Comparison of ENCODE assay signal across 7 cellular contexts in the genomic region with DNA sequence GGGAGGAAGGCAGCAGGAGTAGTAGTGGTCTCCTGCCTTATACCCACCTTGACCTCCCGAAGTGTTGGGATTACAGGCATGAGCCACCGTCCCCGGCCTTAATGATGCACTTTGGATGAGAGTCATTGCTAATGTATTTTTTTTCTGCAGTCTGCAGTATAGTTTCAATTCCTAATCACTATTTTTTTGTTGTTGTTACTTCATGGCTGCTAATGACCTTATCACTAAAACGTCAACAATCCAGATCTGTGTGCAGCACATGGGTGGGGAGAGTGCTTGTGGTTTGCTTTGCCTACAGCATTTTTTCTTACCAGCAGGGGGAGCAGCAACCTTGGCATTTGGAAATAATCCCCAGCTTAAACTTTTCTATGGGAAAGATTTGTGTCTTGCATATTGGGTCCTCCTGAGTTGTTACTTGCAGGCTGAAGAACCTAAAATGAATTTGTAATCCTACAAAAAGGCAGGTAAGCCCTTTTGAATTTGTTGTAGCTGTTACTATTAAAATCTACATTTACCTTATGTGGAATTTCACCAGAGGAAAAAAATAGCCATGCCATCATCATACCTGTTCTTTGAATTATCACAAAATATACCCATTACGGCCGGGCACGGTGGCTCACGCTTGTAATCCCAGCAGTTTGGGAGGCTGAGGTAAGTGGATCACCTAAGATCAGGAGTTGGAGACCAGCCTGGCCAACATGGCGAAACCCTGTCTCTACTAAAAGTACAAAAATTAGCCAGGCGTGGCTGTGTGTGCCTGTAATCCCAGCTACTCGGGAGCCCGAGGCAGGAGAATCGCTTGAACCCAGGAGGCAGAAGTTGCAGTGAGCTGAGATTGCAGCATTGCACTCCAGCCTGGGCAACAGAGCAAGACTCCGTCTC. TPM values are rescaled to one million over a fixed set of nuclear protein-coding genes. Genes with fewer than 3 reads are reported as not detected.
A peak's percentile ranks its signal among the peaks of the same experiment; 100 is the strongest.
DNase-seq lines count a peak whose midpoint lies in the region; FAIRE-seq and TF ChIP-seq lines count a peak whose summit lies in the region.

No MANE protein-coding gene starts in this region.

- peaks cover 13% of the 10 kb centered on the region for H3K4me1 Mint-ChIP-seq in HFFc6 (ENCODE audit: low read depth)

- no peak overlapping the region for H3K4me3 Mint-ChIP-seq in HFFc6

- FAIRE-seq in keratinocyte (lab: Jason Lieb, UNC) = no peak

- no peaks in the 10 kb centered on the region for H3K9me1 ChIP-seq in keratinocyte (ENCODE audit: control insufficient read depth, extremely low read depth, insufficient read depth, low read length)

- H4K20me1 ChIP-seq in keratinocyte (ENCODE audit: control insufficient read depth, extremely low read depth, insufficient read depth, low read length) = no peaks in the 10 kb centered on the region

- H3K79me2 ChIP-seq in keratinocyte (ENCODE audit: control insufficient read depth, insufficient read depth, low read length) = no peaks in the 10 kb centered on the region

- H2AFZ ChIP-seq in keratinocyte (ENCODE audit: control insufficient read depth, low read length) = no peak overlapping the region

- TF ChIP-seq CTCF in GM12872 (IDR thresholded peaks at IDR 0.05; ENCODE audit: insufficient read depth, low read depth, low read length) (peak; percentile 79), HFFc6 (IDR thresholded peaks at IDR 0.05) (peak; percentile 95), WERI-Rb-1 (IDR thresholded peaks at IDR 0.05; ENCODE audit: low read depth, low read length) (peak; percentile 72), breast epithelium (IDR thresholded peaks at IDR 0.05) (peak; percentile 41 to 71 (median 66)), keratinocyte (optimal IDR thresholded peaks at IDR 0.05 in 1 of 3, IDR thresholded peaks at IDR 0.05 in 1 of 3, conservative IDR thresholded peaks at IDR 0.05 in 1 of 3; ENCODE audit: extremely low read depth in 1 of 3, insufficient read depth in 2 of 3, low read length in 3 of 3) (peak; percentile 74 to 79 (median 76))

- TF ChIP-seq POLR2A in breast epithelium (IDR thresholded peaks at IDR 0.05) = no peak

- dilution Hi-C loops in keratinocyte (cut with MboI; ENCODE audit: extremely low pct_ligation_motif_present, low sequenced_read_pairs) = no loop called here

- H3K27me3 ChIP-seq in WERI-Rb-1 (ENCODE audit: insufficient read depth, low read depth, severe bottlenecking) (no peaks in the 10 kb centered on the region), breast epithelium (no peaks in the 10 kb centered on the region), keratinocyte (ENCODE audit: control insufficient read depth, extremely low read depth, insufficient read depth, low read length) (no peaks in the 10 kb centered on the region)

- H3K36me3 Mint-ChIP-seq in HFFc6 (ENCODE audit: low read depth) = no peaks in the 10 kb centered on the region

- intact Hi-C loops in breast epithelium (cut with DNase I; ENCODE audit: low total_unique reads) = no loop called here

- no peak overlapping the region for H3K27ac Mint-ChIP-seq in HFFc6

- H3K36me3 ChIP-seq in WERI-Rb-1 = no peaks in the 10 kb centered on the region
- no peaks in the 10 kb centered on the region for H3K36me3 ChIP-seq in breast epithelium
- no peaks in the 10 kb centered on the region for H3K36me3 ChIP-seq in keratinocyte (ENCODE audit: control insufficient read depth in 2 of 2, extremely low read depth in 1 of 2, insufficient read depth in 2 of 2, low read length in 2 of 2)

- peaks cover 13% of the 10 kb centered on the region for H3K27me3 Mint-ChIP-seq in HFFc6 (ENCODE audit: insufficient read depth)

- no peak overlapping the region for H3K4me2 ChIP-seq in keratinocyte (ENCODE audit: control insufficient read depth, extremely low read depth, insufficient read depth, low read depth, low read length)

- H3K9me3 Mint-ChIP-seq in HFFc6 = no peaks in the 10 kb centered on the region

- H3K4me3 ChIP-seq in WERI-Rb-1 (ENCODE audit: low read depth, low read length) (no peak overlapping the region), breast epithelium (no peak overlapping the region), keratinocyte (ENCODE audit: control insufficient read depth in 2 of 3, extremely low read depth in 1 of 3, insufficient read depth in 2 of 3, low read depth in 1 of 3, low read length in 3 of 3) (no peak overlapping the region)

- H3K9me3 ChIP-seq in WERI-Rb-1 (ENCODE audit: severe bottlenecking) (no peaks in the 10 kb centered on the region), breast epithelium (no peaks in the 10 kb centered on the region), keratinocyte (ENCODE audit: control insufficient read depth, low read depth, low read length) (no peaks in the 10 kb centered on the region)

- H3K27ac ChIP-seq in WERI-Rb-1 (no peak overlapping the region), breast epithelium (no peak overlapping the region), keratinocyte (ENCODE audit: control insufficient read depth, insufficient read depth, low read length) (no peak overlapping the region)

- peak; percentile 67 for DNase-seq in HFFc6
- peak; percentile 57 for DNase-seq in NCI-H2029 (lab: John Stamatoyannopoulos, UW)
- DNase-seq in WERI-Rb-1 = peak; percentile 75
- no peak for DNase-seq in breast epithelium (ENCODE audit: low spot score in 2 of 2)
- no peak for DNase-seq in keratinocyte (ENCODE audit: low read depth, low spot score)
- peak; percentile 72 for DNase-seq in stimulated activated CD4-positive, alpha-beta T cell treated with anti-CD3 and anti-CD28 coated beads, Interleukin-4, amount 100 ng/mL, for 1 hour

- H3K4me1 ChIP-seq in breast epithelium (no peaks in the 10 kb centered on the region), keratinocyte (ENCODE audit: control insufficient read depth, extremely low read depth, insufficient read depth, low read length) (no peaks in the 10 kb centered on the region)

- no peak overlapping the region for H3K9ac ChIP-seq in keratinocyte (ENCODE audit: control insufficient read depth, extremely low read depth, insufficient read depth, low read length)

RNA-seq across cellular contexts. Expression of gene MED7, which starts 6.3 kb away (rescaled TPM):
- total RNA-seq in HFFc6 (2021; fragmentation: NEBNext Ultra II Directional; extraction: Animal tissue kit (Norgen Biotek cat#: 25700)) = 10 to 100 TPM in 5 of 6 experiments, 1 to 10 TPM in 1; 9.3 to 11.0 (median 10.7) TPM
- total RNA-seq in breast epithelium = 10 to 100 TPM; 12.2 to 15.5 (median 14.4) TPM
- polyA plus RNA-seq in keratinocyte = 10.4 to 17.0 TPM (median 13.6 TPM) in 3 replicates
- polyA plus RNA-seq in keratinocyte (2011; ENCODE audit: low read depth) = 5.7 TPM
- 9.8 and 18.0 TPM in 2 replicates for polyA plus RNA-seq in keratinocyte (2011; cell fraction: cytosol; rRNA removed)
- 14.5 and 20.1 TPM in 2 replicates for polyA plus RNA-seq in keratinocyte (2011; cell fraction: nucleus; rRNA removed)
- polyA plus RNA-seq in keratinocyte (2012; ENCODE audit: low replicate concordance) = 8.8 and 10.5 TPM in 2 replicates
- polyA minus RNA-seq in keratinocyte = 0.69 to 5.6 TPM (median 5.3 TPM) in 3 replicates
- polyA minus RNA-seq in keratinocyte (2011; cell fraction: cytosol; rRNA and poly(A)+ RNA removed) = 2.7 TPM
- polyA minus RNA-seq in keratinocyte (2011; cell fraction: nucleus; rRNA and poly(A)+ RNA removed) = 1.9 and 5.0 TPM in 2 replicates

RNA-seq across cellular contexts. Expression of gene GARIN3, which starts 17.1 kb away (rescaled TPM):
- not detected for total RNA-seq in HFFc6 (2021; fragmentation: NEBNext Ultra II Directional; extraction: Animal tissue kit (Norgen Biotek cat#: 25700))
- not detected for total RNA-seq in breast epithelium
- not detected in 3 replicates for polyA plus RNA-seq in keratinocyte
- not detected for polyA plus RNA-seq in keratinocyte (2011; ENCODE audit: low read depth)
- not detected in 2 replicates for polyA plus RNA-seq in keratinocyte (2011; cell fraction: cytosol; rRNA removed)
- polyA plus RNA-seq in keratinocyte (2011; cell fraction: nucleus; rRNA removed) = not detected in 2 replicates
- not detected in 2 replicates for polyA plus RNA-seq in keratinocyte (2012; ENCODE audit: low replicate concordance)
- not detected in 3 replicates for polyA minus RNA-seq in keratinocyte
- not detected for polyA minus RNA-seq in keratinocyte (2011; cell fraction: cytosol; rRNA and poly(A)+ RNA removed)
- polyA minus RNA-seq in keratinocyte (2011; cell fraction: nucleus; rRNA and poly(A)+ RNA removed) = not detected in 2 replicates

RNA-seq across cellular contexts. Expression of gene ITK, which starts 31.7 kb away (rescaled TPM):
- total RNA-seq in HFFc6 (2021; fragmentation: NEBNext Ultra II Directional; extraction: Animal tissue kit (Norgen Biotek cat#: 25700)) = not detected
- 1 to 10 TPM; 3.3 to 4.4 (median 3.4) TPM for total RNA-seq in breast epithelium
- polyA plus RNA-seq in keratinocyte = not detected in 3 replicates
- not detected for polyA plus RNA-seq in keratinocyte (2011; ENCODE audit: low read depth)
- not detected in 2 replicates for polyA plus RNA-seq in keratinocyte (2011; cell fraction: cytosol; rRNA removed)
- polyA plus RNA-seq in keratinocyte (2011; cell fraction: nucleus; rRNA removed) = not detected in 2 replicates
- not detected in 2 replicates for polyA plus RNA-seq in keratinocyte (2012; ENCODE audit: low replicate concordance)
- not detected in 3 replicates for polyA minus RNA-seq in keratinocyte
- not detected for polyA minus RNA-seq in keratinocyte (2011; cell fraction: cytosol; rRNA and poly(A)+ RNA removed)
- not detected in 2 replicates for polyA minus RNA-seq in keratinocyte (2011; cell fraction: nucleus; rRNA and poly(A)+ RNA removed)

RNA-seq across cellular contexts. Expression of gene HAVCR2, which starts 40.1 kb away (rescaled TPM):
- total RNA-seq in HFFc6 (2021; fragmentation: NEBNext Ultra II Directional; extraction: Animal tissue kit (Norgen Biotek cat#: 25700)) = under 1 TPM in 1 of 6 experiments, not detected in 5; 0.07 TPM
- 10 to 100 TPM; 10.8 to 26.6 (median 13.3) TPM for total RNA-seq in breast epithelium
- polyA plus RNA-seq in keratinocyte = 0.03 TPM in 1 of 3 replicates, not detected in the others
- polyA plus RNA-seq in keratinocyte (2011; ENCODE audit: low read depth) = not detected
- polyA plus RNA-seq in keratinocyte (2011; cell fraction: cytosol; rRNA removed) = not detected in 2 replicates
- polyA plus RNA-seq in keratinocyte (2011; cell fraction: nucleus; rRNA removed) = 0.19 and 0.27 TPM in 2 replicates
- 0.45 TPM in 1 of 2 replicates, not detected in the other for polyA plus RNA-seq in keratinocyte (2012; ENCODE audit: low replicate concordance)
- 0.07 to 0.13 TPM in 2 of 3 replicates, not detected in the other for polyA minus RNA-seq in keratinocyte
- polyA minus RNA-seq in keratinocyte (2011; cell fraction: cytosol; rRNA and poly(A)+ RNA removed) = not detected
- polyA minus RNA-seq in keratinocyte (2011; cell fraction: nucleus; rRNA and poly(A)+ RNA removed) = not detected in 2 replicates

Comparison
In these comparisons a context has a peak if more than half of its experiments do, and no peak if none do; other contexts are left out.
1. DNase-seq: peak in HFFc6 (single experiment), NCI-H2029 (single experiment), WERI-Rb-1 (single experiment) and stimulated activated CD4-positive, alpha-beta T cell treated with anti-CD3 and anti-CD28 coated beads, Interleukin-4, amount 100 ng/mL, for 1 hour (single experiment); none in breast epithelium (0 of 2) and keratinocyte (single experiment).
2. RNA of gene ITK, which starts 31.7 kb away (total RNA-seq): 3.3 to 4.4 TPM in breast epithelium; not detected in HFFc6; every median in the first group is over 4 times any median in the second.
3. Peak in every context shown above with its lines, with median percentiles within 50 percentile points of each other: CTCF ChIP-seq.